Comparison of ENCODE assay signal across 33 cellular contexts in the genomic region with DNA sequence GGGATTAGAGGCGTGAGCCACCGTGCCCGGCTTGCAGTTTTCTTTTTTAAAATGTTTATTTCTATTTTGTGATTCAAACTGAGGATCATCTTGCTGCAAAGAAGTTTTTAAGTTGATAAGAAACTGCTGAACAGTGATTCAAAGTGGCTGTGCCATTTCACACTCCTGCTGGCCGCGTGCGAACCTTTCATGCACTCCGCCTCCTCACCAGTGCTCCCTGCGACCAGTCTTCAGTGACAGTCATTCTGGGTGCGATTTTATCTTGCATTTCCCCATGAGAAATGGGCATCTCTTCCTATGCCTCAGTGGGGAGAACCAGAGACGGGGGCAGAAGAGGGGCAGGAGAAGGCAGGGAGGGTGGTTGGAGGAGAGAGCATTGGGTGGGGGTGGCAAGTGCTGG. TPM values are rescaled to one million over a fixed set of nuclear protein-coding genes. Genes with fewer than 3 reads are reported as not detected.
"Had no signal": no experiment of that assay in that cellular context is flagged by ENCODE, and none has a peak within 500 bp of the region (broad histone marks: within the 10 kb centered on the region; RNA-seq: fewer than 3 reads in every experiment).

No MANE protein-coding gene starts in this region.

- ATAC-seq: naive thymus-derived CD8-positive, alpha-beta T cell; natural killer cell treated with Interleukin-12 subunit alpha and Interleukin-12 subunit beta and Interleukin-15 and Interleukin-18, amount 100 ng/mL, for 72 hours; psoas muscle; right cardiac atrium; sciatic nerve; stimulated activated memory B cell treated with anti-CD40 and anti-IgM and Interleukin-4, amounts not matched to agents 10 μg/mL and 1 μg/mL and 100 μg/mL, for 72 hours; stimulated activated naive CD8-positive, alpha-beta T cell treated with anti-CD3 and anti-CD28 coated beads, Interleukin-15, amount 100 ng/mL, for 72 hours; stimulated activated naive CD8-positive, alpha-beta T cell treated with anti-CD3 and anti-CD28 coated beads, Interleukin-15, Interleukin-2, amounts not matched to agents 100 U/mL and 50 U/mL, for 24 hours; upper lobe of right lung had no signal

- H3K27me3 ChIP-seq: neutrophil, ovary, suprapubic skin, testis, tibial artery, transverse colon, upper lobe of right lung, uterus had no signal

- H3K4me2 ChIP-seq: smooth muscle cell had no signal

- H3K4me3 Mint-ChIP-seq: naive thymus-derived CD8-positive, alpha-beta T cell; natural killer cell treated with Interleukin-12 subunit alpha and Interleukin-12 subunit beta and Interleukin-15 and Interleukin-18, amount 100 ng/mL, for 72 hours; nephron progenitor cell; neural crest cell; stimulated activated memory B cell treated with anti-CD40 and anti-IgM and Interleukin-4, amounts not matched to agents 10 μg/mL and 1 μg/mL and 100 μg/mL, for 72 hours; stimulated activated naive CD8-positive, alpha-beta T cell treated with anti-CD3 and anti-CD28 coated beads, Interleukin-15, amount 100 ng/mL, for 72 hours; type B pancreatic cell had no signal

- H3K27ac Mint-ChIP-seq: naive thymus-derived CD8-positive, alpha-beta T cell; natural killer cell treated with Interleukin-12 subunit alpha and Interleukin-12 subunit beta and Interleukin-15 and Interleukin-18, amount 100 ng/mL, for 72 hours; nephron progenitor cell; stimulated activated memory B cell treated with anti-CD40 and anti-IgM and Interleukin-4, amounts not matched to agents 10 μg/mL and 1 μg/mL and 100 μg/mL, for 72 hours; stimulated activated naive CD8-positive, alpha-beta T cell treated with anti-CD3 and anti-CD28 coated beads, Interleukin-15, amount 100 ng/mL, for 72 hours; type B pancreatic cell had no signal

- H3K9me3 Mint-ChIP-seq: natural killer cell treated with Interleukin-12 subunit alpha and Interleukin-12 subunit beta and Interleukin-15 and Interleukin-18, amount 100 ng/mL, for 72 hours; stimulated activated memory B cell treated with anti-CD40 and anti-IgM and Interleukin-4, amounts not matched to agents 10 μg/mL and 1 μg/mL and 100 μg/mL, for 72 hours; stimulated activated naive CD8-positive, alpha-beta T cell treated with anti-CD3 and anti-CD28 coated beads, Interleukin-15, amount 100 ng/mL, for 72 hours; type B pancreatic cell had no signal

- H3K9ac ChIP-seq: parathyroid adenoma had no signal

- DNase-seq: naive thymus-derived CD8-positive, alpha-beta T cell; nephron progenitor cell; nucleus accumbens; ovary; posterior cingulate gyrus; psoas muscle; right cardiac atrium; spleen; stimulated activated CD4-positive, alpha-beta T cell treated with anti-CD3 and anti-CD28 coated beads, Interleukin-12 subunit alpha, Interleukin-12 subunit beta, amount 100 ng/mL, for 4 hours; stimulated activated CD4-positive, alpha-beta T cell treated with anti-CD3 and anti-CD28 coated beads, Interleukin-1b, Interleukin-23, amount 100 ng/mL, for 48 hours; stimulated activated CD4-positive, alpha-beta T cell treated with anti-CD3 and anti-CD28 coated beads, Interleukin-4, amount 100 ng/mL, for 1 hour; stimulated activated CD4-positive, alpha-beta T cell treated with anti-CD3 and anti-CD28 coated beads, Interleukin-4, amount 100 ng/mL, for 4 hours; stimulated activated CD8-positive, alpha-beta memory T cell treated with anti-CD3 and anti-CD28 coated beads, Interleukin-4, amount 100 ng/mL, for 48 hours; stimulated activated naive CD4-positive, alpha-beta T cell; stimulated activated naive CD8-positive, alpha-beta T cell treated with anti-CD3 and anti-CD28 coated beads, Interleukin-15, amount 100 ng/mL, for 72 hours; stimulated activated naive CD8-positive, alpha-beta T cell treated with anti-CD3 and anti-CD28 coated beads, Interleukin-15, Interleukin-2, amounts not matched to agents 100 U/mL and 50 U/mL, for 24 hours; substantia nigra; testis; tibial artery; transverse colon; upper lobe of right lung; uterus had no signal

- H2AFZ ChIP-seq: parathyroid adenoma had no signal

- H3K79me2 ChIP-seq: parathyroid adenoma had no signal

- H3K4me1 ChIP-seq: parathyroid adenoma, psoas muscle, suprapubic skin, testis, tibial artery, transverse colon, upper lobe of right lung, uterus had no signal

- H3K27me3 Mint-ChIP-seq: naive thymus-derived CD8-positive, alpha-beta T cell; progenitor cell of endocrine pancreas; stimulated activated memory B cell treated with anti-CD40 and anti-IgM and Interleukin-4, amounts not matched to agents 10 μg/mL and 1 μg/mL and 100 μg/mL, for 72 hours; stimulated activated naive CD8-positive, alpha-beta T cell treated with anti-CD3 and anti-CD28 coated beads, Interleukin-15, amount 100 ng/mL, for 72 hours; type B pancreatic cell had no signal

- H3K36me3 ChIP-seq: neutrophil, ovary, spleen, suprapubic skin, tibial artery, transverse colon, upper lobe of right lung, uterus had no signal

- H3K27ac ChIP-seq: neutrophil, ovary, parathyroid adenoma, psoas muscle, skin epidermis, spleen, suprapubic skin, testis, tibial artery, transverse colon, upper lobe of right lung, uterus had no signal

- H3K4me3 ChIP-seq: ovary, psoas muscle, skin epidermis, smooth muscle cell, spleen, suprapubic skin, testis, tibial artery, transverse colon, upper lobe of right lung, uterus had no signal

- H3K9me3 ChIP-seq: neutrophil, ovary, psoas muscle, spleen, suprapubic skin, testis, tibial artery, transverse colon, upper lobe of right lung, uterus had no signal

- H3K36me3 Mint-ChIP-seq: naive thymus-derived CD8-positive, alpha-beta T cell; natural killer cell treated with Interleukin-12 subunit alpha and Interleukin-12 subunit beta and Interleukin-15 and Interleukin-18, amount 100 ng/mL, for 72 hours; stimulated activated memory B cell treated with anti-CD40 and anti-IgM and Interleukin-4, amounts not matched to agents 10 μg/mL and 1 μg/mL and 100 μg/mL, for 72 hours; type B pancreatic cell had no signal

RNA-seq across cellular contexts. Expression of a gene that starts 49.5 kb away (rescaled TPM):
- total RNA-seq: smooth muscle cell had no signal
